Comparison of ENCODE assay signal across 1 cellular context in genomic region chr19:20235156-20235555, GRCh38.
TF ChIP-seq lines count a peak whose summit lies in the region.

No MANE protein-coding gene starts in this region.

TF ChIP-seq in WTC11, 78 proteins besides CTCF, POLR2A, EP300 and RAD21 (continued from another document):
- TF ChIP-seq ZNF281 (CRISPR knock-in tag; IDR thresholded peaks at IDR 0.05) (no peak), NR1H2 (CRISPR knock-in tag; IDR thresholded peaks at IDR 0.05) (no peak)
